17 cellular contexts compared by ENCODE assay signal in the genomic region with DNA sequence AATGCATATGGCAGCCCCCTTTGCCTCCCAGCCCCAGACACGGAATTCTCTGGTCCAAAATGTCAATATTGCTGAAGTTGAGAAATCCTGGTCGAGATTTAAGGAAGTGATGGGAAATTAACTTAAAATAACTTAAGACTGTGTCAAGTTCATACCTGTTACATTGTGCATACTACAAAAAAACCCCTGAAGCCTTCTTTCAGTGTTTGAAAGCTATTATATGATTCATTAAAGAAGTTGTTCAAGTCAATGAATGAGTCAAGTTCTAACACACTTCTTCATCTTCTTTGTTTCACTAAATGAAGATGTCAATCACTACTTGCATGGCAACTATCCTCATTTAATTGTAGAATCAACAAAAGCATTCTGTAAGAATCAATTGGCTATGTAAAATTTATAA.
DNase-seq lines count a peak whose midpoint lies in the region; ATAC-seq and TF ChIP-seq lines count a peak whose summit lies in the region.
"Had no signal": no experiment of that assay in that cellular context is flagged by ENCODE, and none has a peak within 500 bp of the region (broad histone marks: within the 10 kb centered on the region; RNA-seq: fewer than 3 reads in every experiment).

No MANE protein-coding gene starts in this region.

- H3K27me3 Mint-ChIP-seq in activated CD4-positive, alpha-beta T cell treated with anti-CD3 and anti-CD28 coated beads, Interleukin-2, amount 10 ng/mL, durations not matched to agents 24 days and 14 days, result no peaks in the 10 kb centered on the region

- no peak overlapping the region for H3K27ac Mint-ChIP-seq in activated CD4-positive, alpha-beta T cell treated with anti-CD3 and anti-CD28 coated beads, Interleukin-2, amount 10 ng/mL, durations not matched to agents 24 days and 14 days
- H3K27ac Mint-ChIP-seq: CD14-positive monocyte; CD4-positive, alpha-beta memory T cell; GM23338 had no signal

- no peaks in the 10 kb centered on the region for H3K36me3 ChIP-seq in RWPE2 (ENCODE audit: low read depth)
- H3K36me3 ChIP-seq: BLaER1 had no signal

- no peak overlapping the region for H3K4me3 ChIP-seq in RWPE2 (ENCODE audit: severe bottlenecking)
- H3K4me3 ChIP-seq: BLaER1, GM23338 had no signal

- H3K4me3 Mint-ChIP-seq in activated CD4-positive, alpha-beta T cell treated with anti-CD3 and anti-CD28 coated beads, Interleukin-2, amount 10 ng/mL, durations not matched to agents 24 days and 14 days, result no peak overlapping the region
- H3K4me3 Mint-ChIP-seq: CD14-positive monocyte; CD4-positive, alpha-beta memory T cell; GM23338 had no signal

- no peaks in the 10 kb centered on the region for H3K36me3 Mint-ChIP-seq in activated CD4-positive, alpha-beta T cell treated with anti-CD3 and anti-CD28 coated beads, Interleukin-2, amount 10 ng/mL, durations not matched to agents 24 days and 14 days (ENCODE audit: low read depth)
- H3K36me3 Mint-ChIP-seq: CD14-positive monocyte; CD4-positive, alpha-beta memory T cell had no signal

- no peaks in the 10 kb centered on the region for H3K9me3 Mint-ChIP-seq in activated CD4-positive, alpha-beta T cell treated with anti-CD3 and anti-CD28 coated beads, Interleukin-2, amount 10 ng/mL, durations not matched to agents 24 days and 14 days

- H3K4me1 ChIP-seq in RWPE2 (ENCODE audit: insufficient read depth, poor library complexity, severe bottlenecking) (peaks cover 32% of the 10 kb centered on the region), foreskin keratinocyte (peaks cover 37% of the 10 kb centered on the region)
- H3K4me1 ChIP-seq: BLaER1 had no signal

- no peak for TF ChIP-seq CTCF in RWPE2 (IDR thresholded peaks at IDR 0.05; ENCODE audit: poor library complexity, severe bottlenecking)
- TF ChIP-seq CTCF in foreskin keratinocyte (conservative IDR thresholded peaks at IDR 0.05), result no peak

- H3K9me3 ChIP-seq in RWPE2 (ENCODE audit: severe bottlenecking), result no peaks in the 10 kb centered on the region

- peak; percentile 62 for ATAC-seq in GM18868 (IDR thresholded peaks at IDR 0.05; ENCODE audit: unreplicated experiment)
- peak; percentile 67 for ATAC-seq in RWPE2 (ENCODE audit: low read depth)
- ATAC-seq in foreskin keratinocyte, result peak; percentile 72
- no peak for ATAC-seq in GM18858 (IDR thresholded peaks at IDR 0.05; ENCODE audit: unreplicated experiment)
- ATAC-seq in GM21786 (IDR thresholded peaks at IDR 0.05; ENCODE audit: unreplicated experiment), result no peak
- ATAC-seq: GM23338 had no signal

- intact Hi-C loops in activated CD4-positive, alpha-beta T cell treated with anti-CD3 and anti-CD28 coated beads, Interleukin-2, amount 10 ng/mL, durations not matched to agents 24 days and 14 days (cut with micrococcal nuclease), result no loop called here

- H3K27ac ChIP-seq in RWPE2 (ENCODE audit: poor library complexity, severe bottlenecking) (peak overlapping the region; percentile 52), epithelial cell of prostate (peak overlapping the region; percentile 40), foreskin keratinocyte (no peak overlapping the region), caudate nucleus (ENCODE audit: low read depth, low read length) (no peak overlapping the region)
- H3K27ac ChIP-seq: BLaER1 had no signal

- no peaks in the 10 kb centered on the region for H3K27me3 ChIP-seq in RWPE2 (ENCODE audit: insufficient read depth, poor library complexity, severe bottlenecking)
- H3K27me3 ChIP-seq in foreskin keratinocyte, result no peaks in the 10 kb centered on the region
- H3K27me3 ChIP-seq: BLaER1 had no signal

- DNase-seq in RWPE2 (ENCODE audit: low spot score) (no peak), epithelial cell of prostate (ENCODE audit: low read depth, low spot score) (peak; percentile 57), foreskin keratinocyte (peak; percentile 79 to 86), caudate nucleus (lab: John Stamatoyannopoulos, UW) (no peak)
- DNase-seq in activated CD4-positive, alpha-beta T cell treated with anti-CD3 and anti-CD28 coated beads, Interleukin-2, amount 10 ng/mL, durations not matched to agents 24 days and 14 days, result no peak
- DNase-seq: 8988T; Calu3; CD4-positive, alpha-beta memory T cell; DMS79 treated with DMSO at 0.1 percent for 48 hours; GF-D8; HCEC 1CT had no signal

- no peaks in the 10 kb centered on the region for H3K4me1 Mint-ChIP-seq in activated CD4-positive, alpha-beta T cell treated with anti-CD3 and anti-CD28 coated beads, Interleukin-2, amount 10 ng/mL, durations not matched to agents 24 days and 14 days
- H3K4me1 Mint-ChIP-seq: CD14-positive monocyte; CD4-positive, alpha-beta memory T cell had no signal

Comparison
In these comparisons a context has a peak if more than half of its experiments do, and no peak if none do; other contexts are left out.
1. ATAC-seq: peak in GM18868 (single experiment), RWPE2 (single experiment) and foreskin keratinocyte (single experiment); none in GM18858 (single experiment) and GM21786 (single experiment).
2. DNase-seq: peak in epithelial cell of prostate (single experiment) and foreskin keratinocyte (2 of 2); none in RWPE2 (single experiment), activated CD4-positive, alpha-beta T cell treated with anti-CD3 and anti-CD28 coated beads, Interleukin-2, amount 10 ng/mL, durations not matched to agents 24 days and 14 days (single experiment) and caudate nucleus (0 of 61).
3. H3K27ac ChIP-seq: peak in RWPE2 (single experiment) and epithelial cell of prostate (single experiment); none in foreskin keratinocyte (single experiment) and caudate nucleus (single experiment).